Comparison of ENCODE assay signal across 12 cellular contexts in genomic region chr17:75498726-75499213, GRCh38. TPM values are rescaled to one million over a fixed set of nuclear protein-coding genes. Genes with fewer than 3 reads are reported as not detected.
DNase-seq lines count a peak whose midpoint lies in the region; TF ChIP-seq lines count a peak whose summit lies in the region.
"Had no signal": no experiment of that assay in that cellular context is flagged by ENCODE, and none has a peak within 500 bp of the region (broad histone marks: within the 10 kb centered on the region; RNA-seq: fewer than 3 reads in every experiment).

No MANE protein-coding gene starts in this region.

- H3K27ac ChIP-seq in RWPE1, result peak overlapping the region; percentile 54
- peak overlapping the region in 7 of 8 donors; percentile 24 to 90 (median 58) for H3K27ac ChIP-seq in spleen
- H3K27ac ChIP-seq: neural progenitor cell, suprapubic skin had no signal

- TF ChIP-seq CTCF in RWPE1 (conservative IDR thresholded peaks at IDR 0.05; ENCODE audit: low read depth), result no peak
- TF ChIP-seq CTCF in epithelial cell of esophagus (IDR thresholded peaks at IDR 0.05; ENCODE audit: insufficient read depth, low read depth, low read length, missing control alignments), result no peak
- TF ChIP-seq CTCF in spleen (IDR thresholded peaks at IDR 0.05 in 8 of 11, conservative IDR thresholded peaks at IDR 0.05 in 3 of 11), result no peak

- in situ Hi-C loops in HAP-1 (cut with MboI; ENCODE audit: low sequenced_read_pairs), result no loop called here

- H3K4me3 ChIP-seq in epithelial cell of esophagus (ENCODE audit: low read length) (no peak overlapping the region), spleen (no peak overlapping the region), HAP-1 (no peak overlapping the region)
- H3K4me3 ChIP-seq: neural progenitor cell, suprapubic skin had no signal

- H3K36me3 ChIP-seq in spleen, result peaks cover 0 to 100% (median 60%) of the 10 kb centered on the region in 6 donors
- peaks cover 55% of the 10 kb centered on the region for H3K36me3 ChIP-seq in HAP-1 (replicated peaks)
- H3K36me3 ChIP-seq: neural progenitor cell had no signal

- intact Hi-C loops in spleen (cut with DNase I; ENCODE audit: low total_unique reads), result no loop called here

- POLR2A ChIA-PET in RWPE1 (lab: Yijun Ruan, JAX; ENCODE audit: low non-redundant PET), result interaction anchor here (0.6 kb wide), 1 partner anchor 102 kb away, joined by 3 read pairs; no protein-coding TSS in a partner anchor

- peaks cover 0 to 64% (median 37%) of the 10 kb centered on the region in 6 donors for H3K4me1 ChIP-seq in spleen
- no peaks in the 10 kb centered on the region for H3K4me1 ChIP-seq in HAP-1
- H3K4me1 ChIP-seq: neural progenitor cell had no signal

- no peak for TF ChIP-seq POLR2A in spleen (IDR thresholded peaks at IDR 0.05)

- no peaks in the 10 kb centered on the region for H3K27me3 ChIP-seq in spleen (replicated peaks in 1 of 7)
- no peaks in the 10 kb centered on the region for H3K27me3 ChIP-seq in HAP-1 (ENCODE audit: low read depth)
- H3K27me3 ChIP-seq: neural progenitor cell, suprapubic skin had no signal

- 41 to 64% (median 55%) methylated on average over 11 to 16 of the region's 16 CpGs for WGBS in spleen, 5 donors

- CTCF ChIA-PET in RWPE1 (lab: Yijun Ruan, JAX), result interaction anchor here (0.6 kb wide), 1 partner anchor 406 kb away, joined by 3 read pairs; no protein-coding TSS in a partner anchor

- no peak for DNase-seq in RWPE1 (ENCODE audit: low spot score)
- DNase-seq in epithelial cell of esophagus (ENCODE audit: low read depth), result peak; percentile 26
- DNase-seq in spleen, result peak; percentile 71
- DNase-seq in GM03348 (ENCODE audit: low spot score), result no peak
- no peak for DNase-seq in HAP-1 (ENCODE audit: low spot score in 2 of 2)
- DNase-seq: activated CD4-positive, alpha-beta T cell treated with anti-CD3 and anti-CD28 coated beads, Interleukin-2, amount 50 U/mL, for 4 hours; activated naive CD4-positive, alpha-beta T cell treated with anti-CD3 and anti-CD28 coated beads, Interleukin-2, amount 50 U/mL, for 16 hours; DMS153; NCI-H446; stimulated activated CD4-positive, alpha-beta T cell treated with anti-CD3 and anti-CD28 coated beads, Interleukin-1b, Interleukin-23, amount 100 ng/mL, for 48 hours had no signal

- H3K9me3 ChIP-seq in spleen (no peaks in the 10 kb centered on the region), HAP-1 (no peaks in the 10 kb centered on the region)
- H3K9me3 ChIP-seq: suprapubic skin had no signal

RNA-seq across cellular contexts. Expression of gene CASKIN2, which starts 16.6 kb away (rescaled TPM):
- total RNA-seq in spleen, result 100 to 1,000 TPM in 3 of 7 donors, 10 to 100 TPM in 4; 33.5 to 135 (median 51.1) TPM
- 10 to 100 TPM in 1 of 3 donors, 1 to 10 TPM in 2; 4.7 to 27.8 (median 6.2) TPM for polyA plus RNA-seq in spleen

RNA-seq across cellular contexts. Expression of gene TSEN54, which starts 17.6 kb away (rescaled TPM):
- 10 to 100 TPM; 31.0 to 58.1 (median 35.4) TPM for total RNA-seq in spleen
- polyA plus RNA-seq in spleen, result 10 to 100 TPM; 40.8 to 87.8 (median 68.9) TPM

RNA-seq across cellular contexts. Expression of gene LLGL2, which starts 26.7 kb away (rescaled TPM):
- 10 to 100 TPM; 44.0 to 97.8 (median 75.1) TPM for total RNA-seq in spleen
- 100 to 1,000 TPM in 1 of 3 donors, 10 to 100 TPM in 2; 28.6 to 153 (median 92.6) TPM for polyA plus RNA-seq in spleen

RNA-seq across cellular contexts. Expression of gene TMEM94, which starts 42.3 kb away (rescaled TPM):
- 100 to 1,000 TPM in 1 of 7 donors, 10 to 100 TPM in 6; 66.6 to 101 (median 94.1) TPM for total RNA-seq in spleen
- polyA plus RNA-seq in spleen, result 10 to 100 TPM; 24.8 to 77.8 (median 59.5) TPM

Comparison
In these comparisons a context has a peak if more than half of its experiments do, and no peak if none do; other contexts are left out.
1. DNase-seq: peak in epithelial cell of esophagus (single experiment) and spleen (single experiment); none in RWPE1 (single experiment), GM03348 (single experiment) and HAP-1 (0 of 2).